Comparison of ENCODE assay signal across 7 cellular contexts in genomic region chr2:189834642-189835041, GRCh38. TPM values are rescaled to one million over a fixed set of nuclear protein-coding genes. Genes with fewer than 3 reads are reported as not detected.
DNase-seq lines count a peak whose midpoint lies in the region; ATAC-seq, FAIRE-seq and TF ChIP-seq lines count a peak whose summit lies in the region.
"Not testable (repeated sequence)": the region's sequence is repeated elsewhere in the genome, so short reads cannot be mapped to it uniquely, and the experiment has no call there.

No MANE protein-coding gene starts in this region.

- not testable (repeated sequence) for H3K4me2 ChIP-seq in A549

- not testable (repeated sequence) for H3K9ac ChIP-seq in SK-N-MC (ENCODE audit: insufficient read length)

- not testable (repeated sequence) for TF ChIP-seq POLR2A in A549 (IDR thresholded peaks at IDR 0.05; ENCODE audit: low read length)

- not testable (repeated sequence) for FAIRE-seq in A549 (lab: Jason Lieb, UNC)

- H3K4me1 ChIP-seq in A549 (peaks cover 22% of the 10 kb centered on the region), HEK293 (ENCODE audit: control insufficient read depth, insufficient read depth, low read length) (peaks cover 20% of the 10 kb centered on the region), psoas muscle (peaks cover 28% of the 10 kb centered on the region)

- intact Hi-C loops in psoas muscle (cut with DNase I): loop anchor here in 1 of 2 donors (5.0 kb wide), 1 partner anchor 1848 kb away; no protein-coding TSS in a partner anchor

- not testable (repeated sequence) for TF ChIP-seq EP300 in A549 (IDR thresholded peaks at IDR 0.05)

- TF ChIP-seq RAD21 in A549 (conservative IDR thresholded peaks at IDR 0.05 in 1 of 2, IDR thresholded peaks at IDR 0.05 in 1 of 2): not testable (repeated sequence)

- H3K4me3 ChIP-seq in A549; HEK293 (ENCODE audit: low read depth, low read length); SK-N-MC; psoas muscle: not testable (repeated sequence)

- H3K27ac ChIP-seq in A549: peak overlapping the region; percentile 65 to 79; a peak in 3 of 6 replicates
- H3K27ac ChIP-seq in HEK293 (ENCODE audit: extremely low read depth, low read depth, low read length): not testable (repeated sequence)
- H3K27ac ChIP-seq in SK-N-MC: 0 out of 2 replicates have a peak overlapping the region, but pooled peaks have one; percentile 98
- peak overlapping the region; percentile 13 for H3K27ac ChIP-seq in psoas muscle

- H3K36me3 ChIP-seq in HEK293 (ENCODE audit: control insufficient read depth in 2 of 2, insufficient read depth in 1 of 2, low read length in 2 of 2); SK-N-MC (ENCODE audit: insufficient read depth, low read length); psoas muscle (ENCODE audit: insufficient read depth in 1 of 2, low read depth in 1 of 2): not testable (repeated sequence)

- H3K4me3 Mint-ChIP-seq in chondrocyte (ENCODE audit: unreplicated experiment); nephron progenitor cell; stimulated activated memory B cell treated with anti-CD40 and anti-IgM and Interleukin-4, amounts not matched to agents 10 μg/mL and 1 μg/mL and 100 μg/mL, for 72 hours: not testable (repeated sequence)

- ATAC-seq in A549; psoas muscle; stimulated activated memory B cell treated with anti-CD40 and anti-IgM and Interleukin-4, amounts not matched to agents 10 μg/mL and 1 μg/mL and 100 μg/mL, for 72 hours: not testable (repeated sequence)

- not testable (repeated sequence) for H3K27me3 Mint-ChIP-seq in chondrocyte (ENCODE audit: low read depth); nephron progenitor cell (ENCODE audit: low read depth, poor library complexity); stimulated activated memory B cell treated with anti-CD40 and anti-IgM and Interleukin-4, amounts not matched to agents 10 μg/mL and 1 μg/mL and 100 μg/mL, for 72 hours

- peaks cover 36% of the 10 kb centered on the region for H3K4me1 Mint-ChIP-seq in chondrocyte (ENCODE audit: low read depth)
- peaks cover 49% of the 10 kb centered on the region for H3K4me1 Mint-ChIP-seq in nephron progenitor cell
- peaks cover 13% of the 10 kb centered on the region for H3K4me1 Mint-ChIP-seq in stimulated activated memory B cell treated with anti-CD40 and anti-IgM and Interleukin-4, amounts not matched to agents 10 μg/mL and 1 μg/mL and 100 μg/mL, for 72 hours

- not testable (repeated sequence) for H3K9me3 ChIP-seq in A549; HEK293 (ENCODE audit: control insufficient read depth, insufficient read depth, low read depth, low read length); SK-N-MC (ENCODE audit: low read depth, low read length); psoas muscle

- DNase-seq in A549 (ENCODE audit: low read depth in 1 of 2, low spot score in 1 of 2); SK-N-MC (ENCODE audit: low read depth, low spot score); chondrocyte (ENCODE audit: low spot score); nephron progenitor cell; psoas muscle: not testable (repeated sequence)

- POLR2A ChIA-PET in A549 (lab: Yijun Ruan, JAX); HEK293 (lab: Yijun Ruan, JAX): not testable (repeated sequence)

- WGBS in A549 (ENCODE audit: missing lambda C conversion rate): 87% methylated on average over 1 of the region's 1 CpG
- 78 to 96% (median 87%) methylated on average over 1 of the region's 1 CpG for WGBS in psoas muscle, 3 donors

- H3K36me3 Mint-ChIP-seq in chondrocyte (ENCODE audit: low read depth): not testable (repeated sequence)
- H3K36me3 Mint-ChIP-seq in nephron progenitor cell (ENCODE audit: low read depth): peaks cover 38% of the 10 kb centered on the region
- H3K36me3 Mint-ChIP-seq in stimulated activated memory B cell treated with anti-CD40 and anti-IgM and Interleukin-4, amounts not matched to agents 10 μg/mL and 1 μg/mL and 100 μg/mL, for 72 hours: peaks cover 45% of the 10 kb centered on the region

- H3K27ac Mint-ChIP-seq in chondrocyte (ENCODE audit: unreplicated experiment) (peak overlapping the region; percentile 80), nephron progenitor cell (peak overlapping the region; percentile 75)
- H3K27ac Mint-ChIP-seq in stimulated activated memory B cell treated with anti-CD40 and anti-IgM and Interleukin-4, amounts not matched to agents 10 μg/mL and 1 μg/mL and 100 μg/mL, for 72 hours: peak overlapping the region; percentile 14

- not testable (repeated sequence) for TF ChIP-seq CTCF in A549 (IDR thresholded peaks at IDR 0.05); HEK293 (tag by site-specific recombination; IDR thresholded peaks at IDR 0.05); chondrocyte (IDR thresholded peaks at IDR 0.05); nephron progenitor cell (IDR thresholded peaks at IDR 0.05); psoas muscle (IDR thresholded peaks at IDR 0.05)

- H3K27me3 ChIP-seq in psoas muscle (ENCODE audit: insufficient read depth in 3 of 3, low read length in 2 of 3): not testable (repeated sequence)

- CTCF ChIA-PET in A549 (lab: Yijun Ruan, JAX); HEK293 (lab: Yijun Ruan, JAX): not testable (repeated sequence)

- H3K9me3 Mint-ChIP-seq in chondrocyte (ENCODE audit: low read depth); nephron progenitor cell; stimulated activated memory B cell treated with anti-CD40 and anti-IgM and Interleukin-4, amounts not matched to agents 10 μg/mL and 1 μg/mL and 100 μg/mL, for 72 hours: not testable (repeated sequence)

TF ChIP-seq in HEK293, 187 proteins besides CTCF, POLR2A, EP300 and RAD21:
- peak; percentile 93 for TF ChIP-seq ZNF121 (tag by site-specific recombination; IDR thresholded peaks at IDR 0.05)

RNA-seq across cellular contexts. Expression of gene PMS1, which starts 50.4 kb away (rescaled TPM):
- polyA plus RNA-seq in A549 (2011; rRNA removed): 21.2 and 28.9 TPM in 2 replicates
- polyA plus RNA-seq in A549 (2012; cell fraction: cytosol; rRNA removed): 7.1 and 7.3 TPM in 2 replicates
- polyA plus RNA-seq in A549 (2012; cell fraction: nucleus; rRNA removed): 7.3 and 8.1 TPM in 2 replicates
- 15.3 to 16.1 TPM (median 15.9 TPM) in 3 replicates for polyA plus RNA-seq in A549 (2017; fragmentation: RNase III; extraction: RNeasy Plus Mini Kit Qiagen cat#74134 plus additional on column Dnase treatment)
- 21.0 and 24.8 TPM in 2 replicates for polyA minus RNA-seq in A549 (2011; rRNA and poly(A)+ RNA removed)
- total RNA-seq in chondrocyte: 23.9 to 37.1 TPM (median 25.1 TPM) in 3 replicates
- 10 to 100 TPM in 3 of 4 donors, 1 to 10 TPM in 1; 8.7 to 20.3 (median 11.6) TPM for total RNA-seq in psoas muscle
- polyA plus RNA-seq in psoas muscle: 10 to 100 TPM in 1 of 3 donors, 1 to 10 TPM in 2; 4.6 to 10.5 (median 7.4) TPM

RNA-seq across cellular contexts. Expression of gene ORMDL1, which starts 50.5 kb away (rescaled TPM):
- polyA plus RNA-seq in A549 (2011; rRNA removed): 100 and 106 TPM in 2 replicates
- polyA plus RNA-seq in A549 (2012; cell fraction: cytosol; rRNA removed): 26.2 and 28.7 TPM in 2 replicates
- polyA plus RNA-seq in A549 (2012; cell fraction: nucleus; rRNA removed): 35.2 and 53.2 TPM in 2 replicates
- 50.3 to 53.1 TPM (median 51.5 TPM) in 3 replicates for polyA plus RNA-seq in A549 (2017; fragmentation: RNase III; extraction: RNeasy Plus Mini Kit Qiagen cat#74134 plus additional on column Dnase treatment)
- 17.7 and 19.8 TPM in 2 replicates for polyA minus RNA-seq in A549 (2011; rRNA and poly(A)+ RNA removed)
- total RNA-seq in chondrocyte: 50.8 to 61.7 TPM (median 50.9 TPM) in 3 replicates
- 10 to 100 TPM; 18.7 to 22.2 (median 20.1) TPM for total RNA-seq in psoas muscle
- 10 to 100 TPM; 24.0 to 54.5 (median 41.2) TPM for polyA plus RNA-seq in psoas muscle

Comparison
In these comparisons a context has a peak if more than half of its experiments do, and no peak if none do; other contexts are left out.
1. H3K27ac Mint-ChIP-seq: peak in every context shown above with its lines; median percentile 80 in chondrocyte; 75 in nephron progenitor cell; 14 in stimulated activated memory B cell treated with anti-CD40 and anti-IgM and Interleukin-4, amounts not matched to agents 10 μg/mL and 1 μg/mL and 100 μg/mL, for 72 hours.